ENCODE assay signal across 1 cellular context in the genomic region with DNA sequence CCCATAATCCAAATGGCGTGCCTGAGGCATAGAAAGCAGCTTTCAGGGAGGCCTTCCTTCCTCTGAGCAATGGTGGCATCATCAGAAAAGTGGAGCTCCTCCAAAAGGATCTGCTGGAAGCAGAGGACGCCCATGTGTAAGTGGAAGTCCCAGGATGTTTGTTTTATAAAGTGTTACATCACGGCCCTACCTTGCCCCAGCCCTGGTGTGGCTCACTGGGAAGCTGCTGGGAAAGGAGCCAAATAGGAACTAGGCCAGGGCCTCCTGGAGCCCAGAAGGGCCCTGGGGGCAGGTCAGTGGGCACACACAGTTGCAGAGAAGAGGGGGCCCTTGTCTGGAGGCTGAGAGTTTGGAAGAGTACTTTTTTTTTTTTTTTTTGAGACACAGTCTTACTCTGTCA.
TF ChIP-seq lines count a peak whose summit lies in the region.

No MANE protein-coding gene starts in this region.

TF ChIP-seq in HCT116, 20 proteins besides CTCF, POLR2A, EP300 and RAD21 (continued from another document):
- TF ChIP-seq, protein P1, sequence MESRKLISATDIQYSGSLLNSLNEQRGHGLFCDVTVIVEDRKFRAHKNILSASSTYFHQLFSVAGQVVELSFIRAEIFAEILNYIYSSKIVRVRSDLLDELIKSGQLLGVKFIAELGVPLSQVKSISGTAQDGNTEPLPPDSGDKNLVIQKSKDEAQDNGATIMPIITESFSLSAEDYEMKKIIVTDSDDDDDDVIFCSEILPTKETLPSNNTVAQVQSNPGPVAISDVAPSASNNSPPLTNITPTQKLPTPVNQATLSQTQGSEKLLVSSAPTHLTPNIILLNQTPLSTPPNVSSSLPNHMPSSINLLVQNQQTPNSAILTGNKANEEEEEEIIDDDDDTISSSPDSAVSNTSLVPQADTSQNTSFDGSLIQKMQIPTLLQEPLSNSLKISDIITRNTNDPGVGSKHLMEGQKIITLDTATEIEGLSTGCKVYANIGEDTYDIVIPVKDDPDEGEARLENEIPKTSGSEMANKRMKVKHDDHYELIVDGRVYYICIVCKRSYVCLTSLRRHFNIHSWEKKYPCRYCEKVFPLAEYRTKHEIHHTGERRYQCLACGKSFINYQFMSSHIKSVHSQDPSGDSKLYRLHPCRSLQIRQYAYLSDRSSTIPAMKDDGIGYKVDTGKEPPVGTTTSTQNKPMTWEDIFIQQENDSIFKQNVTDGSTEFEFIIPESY (IDR thresholded peaks at IDR 0.05; ENCODE audit: extremely low read depth, insufficient replicate concordance, low read length): no peak
- no peak; the same call in 1 of the 2 replicates for TF ChIP-seq SP1 (IDR thresholded peaks at IDR 0.05; ENCODE audit: low read depth)
- peak; percentile 50 for TF ChIP-seq YY1 (IDR thresholded peaks at IDR 0.05; ENCODE audit: extremely low read depth, insufficient replicate concordance, low read depth, low read length)
- TF ChIP-seq EZH2 (IDR thresholded peaks at IDR 0.05): no peak
- TF ChIP-seq, protein P2, sequence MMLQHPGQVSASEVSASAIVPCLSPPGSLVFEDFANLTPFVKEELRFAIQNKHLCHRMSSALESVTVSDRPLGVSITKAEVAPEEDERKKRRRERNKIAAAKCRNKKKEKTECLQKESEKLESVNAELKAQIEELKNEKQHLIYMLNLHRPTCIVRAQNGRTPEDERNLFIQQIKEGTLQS (IDR thresholded peaks at IDR 0.05): no peak
- TF ChIP-seq ELF1 (IDR thresholded peaks at IDR 0.05; ENCODE audit: borderline replicate concordance, low read depth): no peak
- no peak for TF ChIP-seq SRF (IDR thresholded peaks at IDR 0.05; ENCODE audit: low read depth)
- no peak for TF ChIP-seq EZH2phosphoT487 (IDR thresholded peaks at IDR 0.05; ENCODE audit: borderline replicate concordance)
